Comparison of ENCODE assay signal across 18 cellular contexts in genomic region chr6:117992856-117993255, GRCh38.
A peak's percentile ranks its signal among the peaks of the same experiment; 100 is the strongest.
DNase-seq lines count a peak whose midpoint lies in the region; ATAC-seq and TF ChIP-seq lines count a peak whose summit lies in the region.
"Had no signal": no experiment of that assay in that cellular context is flagged by ENCODE, and none has a peak within 500 bp of the region (broad histone marks: within the 10 kb centered on the region; RNA-seq: fewer than 3 reads in every experiment).

No MANE protein-coding gene starts in this region.

- peak; percentile 100 for DNase-seq in DMS79 treated with DMSO at 0.1 percent for 48 hours (lab: John Stamatoyannopoulos, UW)
- DNase-seq in SK-MEL-5 (ENCODE audit: low read depth, low spot score) = peak; percentile 94
- peak; percentile 66 to 67 for DNase-seq in hippocampal formation (lab: John Stamatoyannopoulos, UW)
- DNase-seq in putamen (ENCODE audit: low spot score) = peak; percentile 76
- no peak for DNase-seq in dedifferentiated amniotic fluid mesenchymal stem cell (ENCODE audit: extremely low spot score)
- no peak for DNase-seq in SK-N-SH
- DNase-seq: activated CD4-positive, alpha-beta T cell treated with anti-CD3 and anti-CD28 coated beads for 36 hours; activated CD8-positive, alpha-beta memory T cell treated with anti-CD3 and anti-CD28 coated beads, Interleukin-2, amount 10 ng/mL, durations not matched to agents 7 days and 5 days; Caco-2; effector memory CD8-positive, alpha-beta T cell; HFFc6; stimulated activated naive B cell treated with anti-CD40 and anti-IgM and Interleukin-4, amounts not matched to agents 10 μg/mL and 1 μg/mL and 100 μg/mL, for 72 hours; transverse colon had no signal

- no peak overlapping the region for H3K4me2 ChIP-seq in SK-N-SH
- H3K4me2 ChIP-seq: KMS-11 had no signal

- H3K9me3 ChIP-seq in SK-N-SH = no peaks in the 10 kb centered on the region
- H3K9me3 ChIP-seq: Caco-2, right atrium auricular region, transverse colon had no signal

- TF ChIP-seq CTCF in SK-N-SH (IDR thresholded peaks at IDR 0.05) = no peak

- H3K9ac ChIP-seq in SK-N-SH = no peak overlapping the region
- H3K9ac ChIP-seq: KMS-11 had no signal

- TF ChIP-seq RAD21 in SK-N-SH (IDR thresholded peaks at IDR 0.05; ENCODE audit: low read length) = no peak

- POLR2A ChIA-PET in SK-N-SH (lab: Yijun Ruan, JAX) = no interaction called here

- no peaks in the 10 kb centered on the region for H3K79me2 ChIP-seq in SK-N-SH (ENCODE audit: insufficient read depth)

- H3K9me2 ChIP-seq in SK-N-SH = no peaks in the 10 kb centered on the region

- no peak overlapping the region for H2AFZ ChIP-seq in SK-N-SH (ENCODE audit: low read depth)

- no peaks in the 10 kb centered on the region for H4K20me1 ChIP-seq in SK-N-SH (ENCODE audit: insufficient read depth)

- no peak overlapping the region for H3K27ac ChIP-seq in SK-N-SH (ENCODE audit: low read depth in 2 of 2, low read length in 1 of 2)
- H3K27ac ChIP-seq: KMS-11, right atrium auricular region, RWPE1, transverse colon had no signal

- ATAC-seq in GM21786 (IDR thresholded peaks at IDR 0.05; ENCODE audit: unreplicated experiment) (no peak), HG03439 (IDR thresholded peaks at IDR 0.05; ENCODE audit: unreplicated experiment) (no peak)
- ATAC-seq: activated CD4-positive, alpha-beta T cell treated with anti-CD3 and anti-CD28 coated beads for 36 hours; activated CD8-positive, alpha-beta memory T cell treated with anti-CD3 and anti-CD28 coated beads, Interleukin-2, amount 10 ng/mL, durations not matched to agents 7 days and 5 days; effector memory CD8-positive, alpha-beta T cell; stimulated activated naive B cell treated with anti-CD40 and anti-IgM and Interleukin-4, amounts not matched to agents 10 μg/mL and 1 μg/mL and 100 μg/mL, for 72 hours had no signal

- no peaks in the 10 kb centered on the region for H3K27me3 ChIP-seq in SK-N-SH (ENCODE audit: insufficient read depth)
- H3K27me3 ChIP-seq: right atrium auricular region, transverse colon had no signal

- H3K36me3 ChIP-seq in SK-N-SH (replicated peaks in 1 of 2; ENCODE audit: control insufficient read depth in 1 of 2, insufficient read depth in 2 of 2, low read length in 1 of 2) = no peaks in the 10 kb centered on the region
- H3K36me3 ChIP-seq: right atrium auricular region, transverse colon had no signal

- CTCF ChIA-PET in SK-N-SH (lab: Yijun Ruan, JAX) = interaction anchor here (1.8 kb wide), 1 partner anchor 15 kb away, joined by 5 read pairs; no protein-coding TSS in a partner anchor

- H3K4me3 ChIP-seq in SK-N-SH (ENCODE audit: low read depth in 2 of 2, low read length in 1 of 2) = no peak overlapping the region
- H3K4me3 ChIP-seq: right atrium auricular region, transverse colon had no signal

- no peak for TF ChIP-seq EP300 in SK-N-SH (IDR thresholded peaks at IDR 0.05; ENCODE audit: borderline replicate concordance in 1 of 2, low read depth in 1 of 2, low read length in 1 of 2)

- in situ Hi-C loops in SK-MEL-5 (cut with HindIII; ENCODE audit: low pct_unique_long_range_greater_than_20kb, low sequenced_read_pairs) = no loop called here

- H3F3A ChIP-seq in SK-N-SH (replicated peaks; ENCODE audit: insufficient read depth) = no peaks in the 10 kb centered on the region

- no peaks in the 10 kb centered on the region for H3K4me1 ChIP-seq in SK-N-SH (ENCODE audit: control insufficient read depth in 1 of 2, insufficient read depth in 2 of 2, low read depth in 1 of 2, low read length in 1 of 2)
- H3K4me1 ChIP-seq: Caco-2, right atrium auricular region, transverse colon had no signal

- WGBS in SK-N-SH (ENCODE audit: low lambda C conversion rate) = 0% methylated on average over 1 of the region's 1 CpG

TF ChIP-seq in SK-N-SH, 30 proteins besides CTCF, POLR2A, EP300 and RAD21:
- no peak for TF ChIP-seq CHD2 (IDR thresholded peaks at IDR 0.05; ENCODE audit: low read length, partially characterized antibody)
- no peak for TF ChIP-seq RFX5 (IDR thresholded peaks at IDR 0.05; ENCODE audit: low read length)
- no peak for TF ChIP-seq FOXJ3 (CRISPR knock-in tag; IDR thresholded peaks at IDR 0.05)
- TF ChIP-seq TEAD4 (IDR thresholded peaks at IDR 0.05; ENCODE audit: borderline replicate concordance, insufficient read depth) = no peak
- TF ChIP-seq RCOR1 (IDR thresholded peaks at IDR 0.05; ENCODE audit: low read length) = no peak
- TF ChIP-seq YY1 (IDR thresholded peaks at IDR 0.05; ENCODE audit: low read depth) = no peak
- no peak for TF ChIP-seq REST (IDR thresholded peaks at IDR 0.05; ENCODE audit: low read depth, low read length)
- no peak for TF ChIP-seq USF2 (IDR thresholded peaks at IDR 0.05; ENCODE audit: borderline replicate concordance, low read depth, low read length)
- no peak for TF ChIP-seq EZH2phosphoT487 (IDR thresholded peaks at IDR 0.05; ENCODE audit: borderline replicate concordance, low read depth)
- no peak for TF ChIP-seq NFIC (IDR thresholded peaks at IDR 0.05; ENCODE audit: borderline replicate concordance)
- no peak for TF ChIP-seq TAF1 (IDR thresholded peaks at IDR 0.05; ENCODE audit: borderline replicate concordance, low read depth, low read length)
- TF ChIP-seq PBX3 (IDR thresholded peaks at IDR 0.05) = no peak
- no peak for TF ChIP-seq FOSL2 (IDR thresholded peaks at IDR 0.05; ENCODE audit: borderline replicate concordance, low read depth)

Comparison
In these comparisons a context has a peak if more than half of its experiments do, and no peak if none do; other contexts are left out.
1. DNase-seq: peak in DMS79 treated with DMSO at 0.1 percent for 48 hours (single experiment), SK-MEL-5 (single experiment), hippocampal formation (2 of 2) and putamen (single experiment); none in dedifferentiated amniotic fluid mesenchymal stem cell (single experiment) and SK-N-SH (single experiment).